Comparison of ENCODE assay signal across 19 cellular contexts in genomic region chr1:3292051-3292722, GRCh38.
A peak's percentile ranks its signal among the peaks of the same experiment; 100 is the strongest.
DNase-seq lines count a peak whose midpoint lies in the region; TF ChIP-seq lines count a peak whose summit lies in the region.
"Had no signal": no experiment of that assay in that cellular context is flagged by ENCODE, and none has a peak within 500 bp of the region (broad histone marks: within the 10 kb centered on the region; RNA-seq: fewer than 3 reads in every experiment).

No MANE protein-coding gene starts in this region.

- no peaks in the 10 kb centered on the region for H3K36me3 Mint-ChIP-seq in H9 (ENCODE audit: insufficient read depth in 1 of 3, low read depth in 3 of 3)
- H3K36me3 Mint-ChIP-seq in progenitor cell of endocrine pancreas (ENCODE audit: insufficient read depth) = peaks cover 4% of the 10 kb centered on the region
- H3K36me3 Mint-ChIP-seq: CD4-positive, alpha-beta memory T cell had no signal

- no peak overlapping the region for H3K4me2 ChIP-seq in H9 (ENCODE audit: insufficient read depth, insufficient read length, low read length)
- H3K4me2 ChIP-seq in hepatocyte = no peak overlapping the region
- H3K4me2 ChIP-seq: A549, BLaER1 had no signal

- H3K14ac ChIP-seq in H9 (ENCODE audit: insufficient read depth, low read length) = no peak overlapping the region; the same call in 1 of the 2 replicates

- H3K9me3 Mint-ChIP-seq in H9 (no peaks in the 10 kb centered on the region), progenitor cell of endocrine pancreas (ENCODE audit: low read depth) (no peaks in the 10 kb centered on the region)

- H3K27me3 ChIP-seq in H9 (ENCODE audit: insufficient read depth, low read length) = no peaks in the 10 kb centered on the region
- no peaks in the 10 kb centered on the region for H3K27me3 ChIP-seq in duodenal mucosa (ENCODE audit: control insufficient read depth in 1 of 2, insufficient read depth in 2 of 2, low read length in 2 of 2)
- no peaks in the 10 kb centered on the region for H3K27me3 ChIP-seq in hepatocyte
- H3K27me3 ChIP-seq in tibial nerve = peaks cover 0 to 6% of the 10 kb centered on the region in 2 donors
- H3K27me3 ChIP-seq: BLaER1 had no signal

- H2BK15ac ChIP-seq in H9 (ENCODE audit: low read depth, low read length) = no peak overlapping the region

- no peaks in the 10 kb centered on the region for H3K79me1 ChIP-seq in H9 (ENCODE audit: insufficient read depth, low read depth, low read length, poor library complexity, severe bottlenecking)

- no peak overlapping the region for H2BK20ac ChIP-seq in H9 (ENCODE audit: low read depth, low read length, poor library complexity, severe bottlenecking)

- H3K4ac ChIP-seq in H9 (ENCODE audit: low read depth, low read length) = no peak overlapping the region

- H3K79me2 ChIP-seq in H9 (ENCODE audit: insufficient read depth, low read length) = no peaks in the 10 kb centered on the region
- no peaks in the 10 kb centered on the region for H3K79me2 ChIP-seq in hepatocyte

- H4K20me1 ChIP-seq in H9 (ENCODE audit: control insufficient read depth, insufficient read depth, insufficient read length) = no peaks in the 10 kb centered on the region
- no peaks in the 10 kb centered on the region for H4K20me1 ChIP-seq in hepatocyte (ENCODE audit: insufficient read depth, poor library complexity, severe bottlenecking)
- H4K20me1 ChIP-seq: BLaER1 had no signal

- no peaks in the 10 kb centered on the region for H3K9me2 ChIP-seq in hepatocyte (replicated peaks; ENCODE audit: insufficient read depth)

- H3K27ac ChIP-seq in H9 (ENCODE audit: insufficient read length, low read depth, low read length) = no peak overlapping the region
- no peak overlapping the region for H3K27ac ChIP-seq in duodenal mucosa (ENCODE audit: low read depth, low read length)
- peak overlapping the region; percentile 82 for H3K27ac ChIP-seq in hepatocyte
- H3K27ac ChIP-seq in tibial nerve = no peak overlapping the region
- H3K27ac ChIP-seq: A549, BLaER1 had no signal

- DNase-seq in H9 (no peak), hepatocyte (ENCODE audit: low spot score) (peak; percentile 45), progenitor cell of endocrine pancreas (ENCODE audit: low spot score, unreplicated experiment) (no peak), tibial nerve (ENCODE audit: low spot score in 2 of 2) (no peak), epidermal melanocyte (ENCODE audit: insufficient read length, low spot score) (no peak), NCI-H2227 (lab: John Stamatoyannopoulos, UW; ENCODE audit: unreplicated experiment) (no peak)
- DNase-seq: Calu3; CD4-positive, alpha-beta memory T cell; GF-D8; MM.1S; NCI-H1105; NCI-H1694; NCI-H2081 treated with DMSO at 0.1 percent for 48 hours; NCI-H748 treated with DMSO at 0.1 percent for 48 hours; NK-92 treated with Interleukin-12 subunit alpha and Interleukin-12 subunit beta, amount 100 ng/mL, for 24 hours; SHP77 treated with DMSO at 0.1 percent for 48 hours had no signal

- H3K4me3 ChIP-seq in duodenal mucosa (ENCODE audit: low read depth in 1 of 2, low read length in 2 of 2) (peak overlapping the region; percentile 7 to 32), hepatocyte (no peak overlapping the region), tibial nerve (no peak overlapping the region)
- H3K4me3 ChIP-seq: A549, BLaER1 had no signal

- H3K4me1 ChIP-seq in H9 (ENCODE audit: insufficient read depth, low read length) (no peaks in the 10 kb centered on the region), duodenal mucosa (ENCODE audit: control insufficient read depth in 1 of 2, insufficient read depth in 2 of 2, low read length in 2 of 2) (peaks cover 29 to 31% of the 10 kb centered on the region in 2 donors), hepatocyte (ENCODE audit: insufficient read depth) (peaks cover 12% of the 10 kb centered on the region), tibial nerve (peaks cover 0 to 20% (median 0%) of the 10 kb centered on the region in 4 donors)
- H3K4me1 ChIP-seq: A549 had no signal

- peaks cover 5% of the 10 kb centered on the region; the same call in 1 of the 2 replicates for H3K27me3 Mint-ChIP-seq in H9 (ENCODE audit: low read depth)
- no peaks in the 10 kb centered on the region for H3K27me3 Mint-ChIP-seq in progenitor cell of endocrine pancreas

- H2AK5ac ChIP-seq in H9 (ENCODE audit: insufficient read length, low read length) = no peak overlapping the region

- H3K4me1 Mint-ChIP-seq in H9 = no peaks in the 10 kb centered on the region
- H3K4me1 Mint-ChIP-seq in progenitor cell of endocrine pancreas (ENCODE audit: low read depth) = peaks cover 5% of the 10 kb centered on the region
- H3K4me1 Mint-ChIP-seq: CD4-positive, alpha-beta memory T cell had no signal

- WGBS in H9 (ENCODE audit: extremely low coverage, insufficient read length, low lambda C conversion rate) = no CpG with 5 or more reads among the region's 33 CpGs
- 74% methylated on average over 32 of the region's 33 CpGs for WGBS in hepatocyte (ENCODE audit: low lambda C conversion rate, missing lambda C conversion rate)
- WGBS in tibial nerve, 2 donors = 82 to 91% methylated on average over 31 to 33 of the region's 33 CpGs

- H3K56ac ChIP-seq in H9 (ENCODE audit: insufficient read length, low read depth, low read length) = no peak overlapping the region

- no peak overlapping the region for H4K91ac ChIP-seq in H9 (ENCODE audit: insufficient read length, low read depth, low read length)

- H4K8ac ChIP-seq in H9 (replicated peaks; ENCODE audit: insufficient read length, low read depth, low read length) = no peak overlapping the region

- no peak overlapping the region for H2BK120ac ChIP-seq in H9 (ENCODE audit: low read depth, low read length, poor library complexity, severe bottlenecking)

- H3K36me3 ChIP-seq in duodenal mucosa (ENCODE audit: control insufficient read depth in 1 of 2, insufficient read depth in 2 of 2, low read length in 2 of 2) (no peaks in the 10 kb centered on the region), hepatocyte (replicated peaks; ENCODE audit: insufficient read depth, low read depth) (no peaks in the 10 kb centered on the region), tibial nerve (no peaks in the 10 kb centered on the region)
- H3K36me3 ChIP-seq: BLaER1 had no signal

- no peak overlapping the region for H3K9ac ChIP-seq in H9 (ENCODE audit: extremely low read depth, insufficient read length, low read length)
- H3K9ac ChIP-seq in duodenal mucosa (ENCODE audit: low read depth in 1 of 2, low read length in 2 of 2) = no peak overlapping the region
- H3K9ac ChIP-seq: BLaER1 had no signal

- no peaks in the 10 kb centered on the region for H3K9me3 ChIP-seq in H9 (ENCODE audit: control insufficient read depth, low read depth, low read length)
- H3K9me3 ChIP-seq in duodenal mucosa (ENCODE audit: control insufficient read depth in 1 of 2, low read length in 2 of 2) = no peaks in the 10 kb centered on the region
- H3K9me3 ChIP-seq in hepatocyte (ENCODE audit: low read depth) = no peaks in the 10 kb centered on the region
- H3K9me3 ChIP-seq in tibial nerve = no peaks in the 10 kb centered on the region
- H3K9me3 ChIP-seq: A549, BLaER1 had no signal

- TF ChIP-seq CTCF in H9 (conservative IDR thresholded peaks at IDR 0.05) = no peak
- no peak for TF ChIP-seq CTCF in hepatocyte (IDR thresholded peaks at IDR 0.05; ENCODE audit: poor library complexity)
- TF ChIP-seq CTCF in progenitor cell of endocrine pancreas (IDR thresholded peaks at IDR 0.05; ENCODE audit: unreplicated experiment) = no peak
- no peak for TF ChIP-seq CTCF in tibial nerve (IDR thresholded peaks at IDR 0.05)

- H3K4me3 Mint-ChIP-seq in H9 (no peak overlapping the region), progenitor cell of endocrine pancreas (ENCODE audit: low read depth) (no peak overlapping the region)
- H3K4me3 Mint-ChIP-seq: CD4-positive, alpha-beta memory T cell had no signal

- no peak overlapping the region for H3T11ph ChIP-seq in H9 (ENCODE audit: low read length)

- no peak overlapping the region for H2BK5ac ChIP-seq in H9 (ENCODE audit: insufficient read length, low read length)

- no peak overlapping the region for H3K23ac ChIP-seq in H9 (ENCODE audit: insufficient read length, low read depth, low read length)

- no peak overlapping the region for H2BK12ac ChIP-seq in H9 (ENCODE audit: insufficient read length, low read depth, low read length)

- H2AFZ ChIP-seq in H9 (ENCODE audit: low read length) (no peak overlapping the region), hepatocyte (no peak overlapping the region)

- TF ChIP-seq POLR2A in tibial nerve (IDR thresholded peaks at IDR 0.05) = no peak

- no peak overlapping the region for H3K18ac ChIP-seq in H9 (ENCODE audit: insufficient read length, low read depth, low read length)

- no peak for TF ChIP-seq EP300 in tibial nerve (IDR thresholded peaks at IDR 0.05)

- H4K5ac ChIP-seq in H9 (ENCODE audit: insufficient read length, low read depth, low read length) = no peak overlapping the region

- H3K23me2 ChIP-seq in H9 (ENCODE audit: insufficient read length, low read depth, low read length, poor library complexity, severe bottlenecking) = no peaks in the 10 kb centered on the region

- peak overlapping the region in 2 of 3 experiments; percentile 53 to 78; a peak in 2 of 7 replicates for H3K27ac Mint-ChIP-seq in H9
- H3K27ac Mint-ChIP-seq in progenitor cell of endocrine pancreas = peak overlapping the region; percentile 47
- H3K27ac Mint-ChIP-seq: CD4-positive, alpha-beta memory T cell had no signal

Comparison
In these comparisons a context has a peak if more than half of its experiments do, and no peak if none do; other contexts are left out.
1. H3K4me3 ChIP-seq: peak in duodenal mucosa (2 of 2); none in hepatocyte (single experiment) and tibial nerve (0 of 4).